27 cellular contexts compared by ENCODE assay signal in genomic region chr13:55661505-55661904, GRCh38.
"Had no signal": no experiment of that assay in that cellular context is flagged by ENCODE, and none has a peak within 500 bp of the region (broad histone marks: within the 10 kb centered on the region; RNA-seq: fewer than 3 reads in every experiment).

No MANE protein-coding gene starts in this region.

- H3K4me3 ChIP-seq: adrenal gland, body of pancreas, breast epithelium, SJCRH30, SK-N-MC had no signal

- H3K9me3 ChIP-seq: adrenal gland, body of pancreas, breast epithelium, SJCRH30 had no signal

- H3K27me3 ChIP-seq: adrenal gland, body of pancreas, breast epithelium, SJCRH30 had no signal

- DNase-seq: activated CD4-positive, alpha-beta T cell treated with anti-CD3 and anti-CD28 coated beads, Interleukin-2, amount 10 ng/mL, durations not matched to agents 24 days and 14 days; activated CD4-positive, alpha-beta T cell treated with anti-CD3 and anti-CD28 coated beads, Interleukin-2, amount 50 U/mL, for 4 hours; activated CD8-positive, alpha-beta T cell treated with anti-CD3 and anti-CD28 coated beads for 36 hours; activated gamma-delta T cell treated with Interleukin-2 at 50 U/mL for 16 hours; activated naive CD4-positive, alpha-beta T cell treated with anti-CD3 and anti-CD28 coated beads for 36 hours; activated T-cell treated with anti-CD3 and anti-CD28 coated beads for 4 hours; activated T-cell treated with anti-CD3 and anti-CD28 coated beads, Interleukin-2, amount 50 U/mL, for 4 hours; adrenal gland; body of pancreas; NCI-H1105 treated with DMSO at 0.1 percent for 48 hours; NCI-H1436 treated with DMSO at 0.1 percent for 48 hours; NCI-H1694 treated with DMSO at 0.1 percent for 48 hours; NCI-H2029 treated with DMSO at 0.1 percent for 48 hours; NCI-H2107; NCI-H2171; NCI-H510A; NCI-H526 treated with DMSO at 0.1 percent for 48 hours; NCI-H774; SHP77; SJCRH30; T1000; WERI-Rb-1 had no signal

- H3K4me3 Mint-ChIP-seq: activated CD4-positive, alpha-beta T cell treated with anti-CD3 and anti-CD28 coated beads, Interleukin-2, amount 10 ng/mL, durations not matched to agents 24 days and 14 days; activated CD8-positive, alpha-beta T cell treated with anti-CD3 and anti-CD28 coated beads for 36 hours; activated naive CD4-positive, alpha-beta T cell treated with anti-CD3 and anti-CD28 coated beads for 36 hours; activated T-cell treated with anti-CD3 and anti-CD28 coated beads, Interleukin-2, amount 50 U/mL, for 4 hours; activated T-helper 1 cell treated with anti-CD3 and anti-CD28 coated beads, Interleukin-12 subunit alpha, Interleukin-12 subunit beta, Interleukin-2, Interleukin-4 antibody, amounts not matched to agents 30 ng/mL and 10 ng/mL and 1 ng/mL, durations not matched to agents 14 hours and 24 hours and 36 hours had no signal

- H3K27me3 Mint-ChIP-seq: activated CD4-positive, alpha-beta T cell treated with anti-CD3 and anti-CD28 coated beads, Interleukin-2, amount 10 ng/mL, durations not matched to agents 24 days and 14 days; activated CD8-positive, alpha-beta T cell treated with anti-CD3 and anti-CD28 coated beads for 36 hours had no signal

- H3K27ac Mint-ChIP-seq: activated CD4-positive, alpha-beta T cell treated with anti-CD3 and anti-CD28 coated beads, Interleukin-2, amount 10 ng/mL, durations not matched to agents 24 days and 14 days; activated CD8-positive, alpha-beta T cell treated with anti-CD3 and anti-CD28 coated beads for 36 hours; activated naive CD4-positive, alpha-beta T cell treated with anti-CD3 and anti-CD28 coated beads for 36 hours; activated naive CD4-positive, alpha-beta T cell treated with anti-CD3 and anti-CD28 coated beads, Interleukin-2, amount 50 U/mL, for 72 hours; activated T-helper 1 cell treated with anti-CD3 and anti-CD28 coated beads, Interleukin-12 subunit alpha, Interleukin-12 subunit beta, Interleukin-2, Interleukin-4 antibody, amounts not matched to agents 30 ng/mL and 10 ng/mL and 1 ng/mL, durations not matched to agents 14 hours and 24 hours and 36 hours had no signal

- ATAC-seq: activated CD8-positive, alpha-beta T cell treated with anti-CD3 and anti-CD28 coated beads for 36 hours; activated naive CD4-positive, alpha-beta T cell treated with anti-CD3 and anti-CD28 coated beads, Interleukin-2, amount 50 U/mL, for 72 hours; activated T-cell treated with anti-CD3 and anti-CD28 coated beads, Interleukin-2, amount 50 U/mL, for 4 hours; body of pancreas; Panc1 had no signal

- H3K4me1 ChIP-seq: adrenal gland, body of pancreas, breast epithelium, SJCRH30 had no signal

- H3K27ac ChIP-seq: adrenal gland, body of pancreas, breast epithelium, SJCRH30, SK-N-MC, WERI-Rb-1 had no signal

- H3K4me1 Mint-ChIP-seq: activated CD4-positive, alpha-beta T cell treated with anti-CD3 and anti-CD28 coated beads, Interleukin-2, amount 10 ng/mL, durations not matched to agents 24 days and 14 days had no signal

- H3K36me3 ChIP-seq: adrenal gland, breast epithelium, SJCRH30, WERI-Rb-1 had no signal
